ENCODE assay signal across 9 cellular contexts in the genomic region with DNA sequence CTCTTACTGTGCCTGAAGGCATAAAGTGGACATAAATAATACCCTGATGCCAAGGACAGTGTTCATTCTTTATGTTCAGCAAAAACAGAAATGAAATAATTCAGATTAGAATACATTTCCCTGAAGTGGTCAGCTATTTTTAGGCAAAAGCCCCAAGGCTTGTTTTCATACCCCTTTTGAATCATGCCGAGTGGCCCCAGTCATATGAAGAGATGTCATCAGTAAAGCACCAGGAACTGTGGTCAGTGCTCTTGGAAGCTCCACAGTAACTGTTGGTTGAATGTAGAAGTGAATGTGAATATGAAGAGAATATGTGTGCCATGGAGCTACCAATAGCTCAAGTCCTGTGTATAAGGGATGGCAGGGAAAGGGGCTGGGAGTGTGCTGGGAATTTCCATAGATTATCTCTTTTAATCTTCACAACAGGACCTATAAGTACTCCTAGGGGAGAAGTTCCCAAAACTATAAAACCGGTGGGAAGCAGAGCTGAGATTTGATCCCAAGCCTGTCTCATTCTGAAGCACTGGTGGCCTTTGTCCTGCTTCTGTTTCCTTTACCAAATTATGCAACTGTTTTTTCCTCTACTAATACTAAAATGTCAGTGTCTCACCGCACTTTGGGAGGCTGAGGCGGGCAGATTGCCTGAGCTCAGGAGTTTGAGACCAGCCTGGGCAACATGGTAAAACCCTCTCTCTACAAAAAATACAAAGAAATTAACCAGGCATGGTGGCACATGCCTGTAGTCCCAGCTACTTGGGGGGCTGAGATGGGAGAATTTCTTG. TPM values are rescaled to one million over a fixed set of nuclear protein-coding genes. Genes with fewer than 3 reads are reported as not detected.
A peak's percentile ranks its signal among the peaks of the same experiment; 100 is the strongest.
DNase-seq lines count a peak whose midpoint lies in the region; ATAC-seq, FAIRE-seq and TF ChIP-seq lines count a peak whose summit lies in the region.
"Had no signal": no experiment of that assay in that cellular context is flagged by ENCODE, and none has a peak within 500 bp of the region (broad histone marks: within the 10 kb centered on the region; RNA-seq: fewer than 3 reads in every experiment).

No MANE protein-coding gene starts in this region.

- FAIRE-seq in GM12891 (lab: Jason Lieb, UNC) = no peak

- DNase-seq in amniotic stem cell (lab: John Stamatoyannopoulos, UW) = peak; percentile 22
- no peak for DNase-seq in gastrocnemius medialis
- DNase-seq in GM12891 (ENCODE audit: insufficient read length, low spot score) = no peak
- DNase-seq in effector CD4-positive, alpha-beta T cell = no peak
- DNase-seq in PC-9 = no peak
- no peak for DNase-seq in SIG-M5 treated with dmso at 0.1 percent for 504 hours (lab: John Stamatoyannopoulos, UW; ENCODE audit: unreplicated experiment)
- DNase-seq: sigmoid colon had no signal

- H3K4me3 ChIP-seq in gastrocnemius medialis (no peak overlapping the region), PC-9 (no peak overlapping the region)
- H3K4me3 ChIP-seq: sigmoid colon had no signal

- H2AFZ ChIP-seq in PC-9 = no peak overlapping the region

- CTCF ChIA-PET in PC-9 (lab: Charles Lee) = interaction anchor here (1.0 kb wide), 1 partner anchor 52 kb away, joined by 5 read pairs; no protein-coding TSS in a partner anchor

- H3K9me3 ChIP-seq in gastrocnemius medialis = no peaks in the 10 kb centered on the region
- H3K9me3 ChIP-seq in PC-9 (ENCODE audit: insufficient read depth, low read depth) = no peaks in the 10 kb centered on the region
- H3K9me3 ChIP-seq: sigmoid colon had no signal

- no peaks in the 10 kb centered on the region for H3K79me2 ChIP-seq in PC-9 (ENCODE audit: low read depth)

- H3K9me2 ChIP-seq in PC-9 (ENCODE audit: insufficient read depth) = no peaks in the 10 kb centered on the region

- no TSS peak for BruUV-seq in PC-9 (replicated peaks; lab: Mats Ljungman, UMichigan)

- no peaks in the 10 kb centered on the region for H4K20me1 ChIP-seq in PC-9 (ENCODE audit: insufficient read depth)

- H3K4me2 ChIP-seq in PC-9 = no peak overlapping the region

- in situ Hi-C loops in gastrocnemius medialis (cut with MboI; ENCODE audit: low sequenced_read_pairs in 4 of 4) = no loop called here

- H3K27me3 ChIP-seq in gastrocnemius medialis = no peaks in the 10 kb centered on the region
- H3K27me3 ChIP-seq in PC-9 (ENCODE audit: insufficient read depth, low read depth) = no peaks in the 10 kb centered on the region
- H3K27me3 ChIP-seq: sigmoid colon had no signal

- peak; percentile 26 for ATAC-seq in GM19025 (IDR thresholded peaks at IDR 0.05; ENCODE audit: low read depth, unreplicated experiment)
- ATAC-seq in HG02759 (IDR thresholded peaks at IDR 0.05; ENCODE audit: unreplicated experiment) = peak; percentile 36
- no peak for ATAC-seq in gastrocnemius medialis

- no peaks in the 10 kb centered on the region for H3K36me3 ChIP-seq in gastrocnemius medialis
- H3K36me3 ChIP-seq in PC-9 (ENCODE audit: low read depth) = no peaks in the 10 kb centered on the region
- H3K36me3 ChIP-seq: sigmoid colon had no signal

- peaks cover 4% of the 10 kb centered on the region; the same call in 1 of the 2 replicates for H3F3A ChIP-seq in PC-9 (ENCODE audit: insufficient read depth, low read depth)

- TF ChIP-seq CTCF in gastrocnemius medialis (IDR thresholded peaks at IDR 0.05 in 4 of 5, conservative IDR thresholded peaks at IDR 0.05 in 1 of 5) (no peak), PC-9 (conservative IDR thresholded peaks at IDR 0.05) (no peak)

- TF ChIP-seq POLR2A in gastrocnemius medialis (IDR thresholded peaks at IDR 0.05) (no peak), GM12891 (IDR thresholded peaks at IDR 0.05; ENCODE audit: low read depth, low read length) (no peak)

- H3K4me1 ChIP-seq in gastrocnemius medialis = peaks cover 62 to 65% of the 10 kb centered on the region in 2 donors
- peaks cover 43% of the 10 kb centered on the region for H3K4me1 ChIP-seq in PC-9 (replicated peaks; ENCODE audit: insufficient read depth)

- H3K27ac ChIP-seq in gastrocnemius medialis (peak overlapping the region; percentile 49 to 80 (median 58)), PC-9 (no peak overlapping the region)

- POLR2A ChIA-PET in PC-9 (lab: Charles Lee; ENCODE audit: unreplicated experiment) = no interaction called here

- intact Hi-C loops in gastrocnemius medialis (cut with DNase I; ENCODE audit: low total_unique reads) = no loop called here
- intact Hi-C loops in PC-9 (cut with micrococcal nuclease; ENCODE audit: unreplicated experiment) = no loop called here

TF ChIP-seq in GM12891, 5 proteins besides CTCF, POLR2A, EP300 and RAD21:
- TF ChIP-seq POU2F2 (IDR thresholded peaks at IDR 0.05; ENCODE audit: low read depth, low read length) = no peak
- no peak for TF ChIP-seq SPI1 (IDR thresholded peaks at IDR 0.05; ENCODE audit: low read depth, low read length)
- TF ChIP-seq PAX5 (IDR thresholded peaks at IDR 0.05; ENCODE audit: insufficient read depth, low read length, severe bottlenecking) = no peak
- no peak for TF ChIP-seq TAF1 (IDR thresholded peaks at IDR 0.05; ENCODE audit: low read depth, low read length)
- TF ChIP-seq POLR2AphosphoS5 (IDR thresholded peaks at IDR 0.05; ENCODE audit: low read depth, low read length) = no peak

RNA-seq across cellular contexts. Expression of a gene that starts 52.6 kb away (rescaled TPM):
- total RNA-seq in gastrocnemius medialis (10 to 100 TPM in 3 of 4 donors, 1 to 10 TPM in 1; 9.9 to 32.8 (median 22.2) TPM), PC-9 (2021) (2.1 and 2.5 TPM in 2 replicates)
- 0.09 TPM for polyA plus RNA-seq in GM12891 (2012; ENCODE audit: low read depth, missing spikeins)

Comparison
In these comparisons a context has a peak if more than half of its experiments do, and no peak if none do; other contexts are left out.
1. ATAC-seq: peak in GM19025 (single experiment) and HG02759 (single experiment); none in gastrocnemius medialis (0 of 2).